ENCODE assay signal across 38 cellular contexts in the genomic region with DNA sequence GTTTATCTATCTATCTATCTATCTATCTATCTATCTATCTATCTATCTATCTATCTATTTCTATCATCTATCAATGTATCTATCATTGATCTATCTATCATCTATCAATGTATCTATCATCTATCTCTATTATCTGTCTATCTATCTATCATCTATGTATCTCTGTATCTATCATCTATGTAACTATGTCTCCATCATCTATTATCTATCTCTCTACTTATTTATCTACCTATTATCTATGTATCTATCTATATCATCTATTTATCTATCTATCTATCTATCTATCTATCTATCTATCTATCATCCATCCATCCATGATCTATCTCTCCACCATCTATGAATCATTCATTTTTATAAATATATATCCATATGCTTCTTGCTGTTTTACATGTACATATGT. TPM values are rescaled to one million over a fixed set of nuclear protein-coding genes. Genes with fewer than 3 reads are reported as not detected.
"Had no signal": no experiment of that assay in that cellular context is flagged by ENCODE, and none has a peak within 500 bp of the region (broad histone marks: within the 10 kb centered on the region; RNA-seq: fewer than 3 reads in every experiment).

No MANE protein-coding gene starts in this region.

- DNase-seq: activated effector memory CD4-positive, alpha-beta T cell treated with Interleukin-2 at 50 U/mL for 16 hours; activated gamma-delta T cell; activated gamma-delta T cell treated with Interleukin-2 at 50 U/mL for 16 hours; activated naive CD4-positive, alpha-beta T cell; activated naive CD4-positive, alpha-beta T cell treated with anti-CD3 and anti-CD28 coated beads for 36 hours; activated naive CD4-positive, alpha-beta T cell treated with anti-CD3 and anti-CD28 coated beads, Interleukin-2, amount 10 ng/mL, durations not matched to agents 7 days and 5 days; activated naive CD4-positive, alpha-beta T cell treated with anti-CD3 and anti-CD28 coated beads, Interleukin-2, amount 50 U/mL, for 16 hours; activated naive CD4-positive, alpha-beta T cell treated with Interleukin-2 at 50 U/mL for 16 hours; activated naive CD8-positive, alpha-beta T cell treated with anti-CD3 and anti-CD28 coated beads for 36 hours; activated naive CD8-positive, alpha-beta T cell treated with anti-CD3 and anti-CD28 coated beads, Interleukin-2, amount 10 ng/mL, durations not matched to agents 7 days and 5 days; activated naive CD8-positive, alpha-beta T cell treated with anti-CD3 and anti-CD28 coated beads, Interleukin-2, amount 50 U/mL, for 24 hours; activated T-cell treated with anti-CD3 and anti-CD28 coated beads, Interleukin-2, amount 50 U/mL, for 24 hours; activated T-cell treated with anti-CD3 and anti-CD28 coated beads, Interleukin-2, amount 50 U/mL, for 4 hours; activated T-cell treated with anti-CD3 and anti-CD28 coated beads, Interleukin-2, amount 50 U/mL, for 48 hours; activated T-cell treated with anti-CD3 and anti-CD28 coated beads, Interleukin-2, amount 50 U/mL, for 72 hours; adrenal gland; amniotic stem cell; amygdala; anterior cingulate cortex; aorta; body of pancreas; brain microvascular endothelial cell; caudate nucleus; central memory CD4-positive, alpha-beta T cell; cerebellar nuclear complex had no signal

- H3K9me3 ChIP-seq: adrenal gland, ascending aorta, body of pancreas, breast epithelium had no signal

- H3K4me1 ChIP-seq: adrenal gland, ascending aorta, body of pancreas, breast epithelium had no signal

- FAIRE-seq: astrocyte, bronchial epithelial cell had no signal

- H3K27me3 ChIP-seq: ascending aorta, body of pancreas, brain microvascular endothelial cell, cardiac muscle cell had no signal

- H3K36me3 ChIP-seq: adrenal gland, ascending aorta, brain microvascular endothelial cell, breast epithelium, cardiac muscle cell had no signal

- ATAC-seq: activated naive CD4-positive, alpha-beta T cell treated with anti-CD3 and anti-CD28 coated beads, Interleukin-2, amount 50 U/mL, for 72 hours; activated naive CD8-positive, alpha-beta T cell treated with anti-CD3 and anti-CD28 coated beads, Interleukin-2, amount 50 U/mL, for 24 hours; activated T-cell treated with anti-CD3 and anti-CD28 coated beads, Interleukin-2, amount 50 U/mL, for 4 hours; activated T-cell treated with anti-CD3 and anti-CD28 coated beads, Interleukin-2, amount 50 U/mL, for 72 hours; activated T-helper 17 cell treated with anti-CD3 and anti-CD28 coated beads, Interleukin-2, amount 50 U/mL, for 72 hours; body of pancreas had no signal

- H3K27ac ChIP-seq: adrenal gland, ascending aorta, body of pancreas, brain microvascular endothelial cell, breast epithelium, cardiac muscle cell had no signal

- H3K4me3 ChIP-seq: adrenal gland, ascending aorta, body of pancreas, breast epithelium, cardiac muscle cell had no signal

RNA-seq across cellular contexts. Expression of gene CYP4F3, which starts 15.8 kb away (rescaled TPM):
- total RNA-seq: activated naive CD8-positive, alpha-beta T cell treated with anti-CD3 and anti-CD28 coated beads, Interleukin-2, amount 10 ng/mL, durations not matched to agents 7 days and 5 days; activated T-helper 1 cell treated with anti-CD3 and anti-CD28 coated beads, Interleukin-12 subunit alpha, Interleukin-12 subunit beta, Interleukin-2, Interleukin-4 antibody, amounts not matched to agents 30 ng/mL and 10 ng/mL and 1 ng/mL, durations not matched to agents 14 hours and 24 hours and 36 hours; ascending aorta; astrocyte; cardiac muscle cell; chondrocyte had no signal
- polyA plus RNA-seq: aorta, cardiac muscle cell had no signal

RNA-seq across cellular contexts. Expression of gene CYP4F12, which starts 16.4 kb away (rescaled TPM):
- total RNA-seq: activated naive CD4-positive, alpha-beta T cell treated with anti-CD3 and anti-CD28 coated beads for 36 hours; activated naive CD8-positive, alpha-beta T cell treated with anti-CD3 and anti-CD28 coated beads for 36 hours; activated T-cell treated with anti-CD3 and anti-CD28 coated beads, Interleukin-2, amount 50 U/mL, for 4 hours; activated T-helper 1 cell treated with anti-CD3 and anti-CD28 coated beads, Interleukin-12 subunit alpha, Interleukin-12 subunit beta, Interleukin-2, Interleukin-4 antibody, amounts not matched to agents 30 ng/mL and 10 ng/mL and 1 ng/mL, durations not matched to agents 14 hours and 24 hours and 36 hours; activated T-helper 2 cell treated with anti-CD3 and anti-CD28 coated beads, Interferon-gamma antibody, Interleukin-2, Interleukin-4, amounts not matched to agents 10 μg/mL and 5 μg/mL and 100 μg/mL, durations not matched to agents 14 hours and 24 hours and 36 hours; astrocyte; cardiac muscle cell; chondrocyte had no signal
- polyA plus RNA-seq: cardiac muscle cell had no signal

RNA-seq across cellular contexts. Expression of gene CYP4F8, which starts 41.4 kb away (rescaled TPM):
- total RNA-seq: activated naive CD4-positive, alpha-beta T cell treated with anti-CD3 and anti-CD28 coated beads for 36 hours; activated naive CD4-positive, alpha-beta T cell treated with anti-CD3 and anti-CD28 coated beads, Interleukin-2, amount 50 U/mL, for 72 hours; activated naive CD8-positive, alpha-beta T cell treated with anti-CD3 and anti-CD28 coated beads for 36 hours; activated naive CD8-positive, alpha-beta T cell treated with anti-CD3 and anti-CD28 coated beads, Interleukin-2, amount 10 ng/mL, durations not matched to agents 7 days and 5 days; activated T-cell treated with anti-CD3 and anti-CD28 coated beads, Interleukin-2, amount 50 U/mL, for 4 hours; activated T-cell treated with anti-CD3 and anti-CD28 coated beads, Interleukin-2, amount 50 U/mL, for 72 hours; activated T-helper 1 cell treated with anti-CD3 and anti-CD28 coated beads, Interleukin-12 subunit alpha, Interleukin-12 subunit beta, Interleukin-2, Interleukin-4 antibody, amounts not matched to agents 30 ng/mL and 10 ng/mL and 1 ng/mL, durations not matched to agents 14 hours and 24 hours and 36 hours; activated T-helper 17 cell treated with anti-CD3 and anti-CD28 coated beads, Interleukin-2, amount 50 U/mL, for 72 hours; activated T-helper 2 cell treated with anti-CD3 and anti-CD28 coated beads, Interferon-gamma antibody, Interleukin-2, Interleukin-4, amounts not matched to agents 10 μg/mL and 5 μg/mL and 100 μg/mL, durations not matched to agents 14 hours and 24 hours and 36 hours; adrenal gland; aorta; ascending aorta; astrocyte; bronchial epithelial cell; cardiac muscle cell; cardiac septum; cerebellum; chondrocyte had no signal
- polyA plus RNA-seq: adipose tissue, adrenal gland, aorta, cardiac muscle cell had no signal
